18 cellular contexts compared by ENCODE assay signal in genomic region chr17:82073446-82073845, GRCh38.
"Had no signal": no experiment of that assay in that cellular context is flagged by ENCODE, and none has a peak within 500 bp of the region (broad histone marks: within the 10 kb centered on the region; RNA-seq: fewer than 3 reads in every experiment).

No MANE protein-coding gene starts in this region.

- H3K27ac ChIP-seq: epithelial cell of prostate, esophagus squamous epithelium, hepatocyte, neutrophil, psoas muscle, right lobe of liver, testis, tibial nerve had no signal

- H3K4me3 ChIP-seq: esophagus squamous epithelium, hepatocyte, psoas muscle, right lobe of liver, testis, tibial nerve had no signal

- H3K9me3 Mint-ChIP-seq: naive thymus-derived CD4-positive, alpha-beta T cell; stimulated activated memory B cell treated with anti-CD40 and anti-IgM and Interleukin-4, amounts not matched to agents 10 μg/mL and 1 μg/mL and 100 μg/mL, for 72 hours; stimulated activated naive CD8-positive, alpha-beta T cell treated with anti-CD3 and anti-CD28 coated beads, Interleukin-15, amount 100 ng/mL, for 72 hours had no signal

- H3K4me1 Mint-ChIP-seq: naive thymus-derived CD4-positive, alpha-beta T cell; stimulated activated naive CD8-positive, alpha-beta T cell treated with anti-CD3 and anti-CD28 coated beads, Interleukin-15, amount 100 ng/mL, for 72 hours had no signal

- H3K4me1 ChIP-seq: psoas muscle, right lobe of liver had no signal

- H3K36me3 ChIP-seq: neutrophil had no signal

- H3K4me2 ChIP-seq: hepatocyte had no signal

- DNase-seq: effector memory CD4-positive, alpha-beta T cell; esophagus squamous epithelium; foreskin fibroblast; mesendoderm; naive thymus-derived CD4-positive, alpha-beta T cell; nephron progenitor cell; retina; right lobe of liver; stimulated activated CD4-positive, alpha-beta T cell treated with anti-CD3 and anti-CD28 coated beads, Interleukin-4, amount 100 ng/mL, for 1 hour; stimulated activated CD8-positive, alpha-beta memory T cell treated with anti-CD3 and anti-CD28 coated beads, Interleukin-4, amount 100 ng/mL, for 48 hours; stimulated activated naive CD8-positive, alpha-beta T cell treated with anti-CD3 and anti-CD28 coated beads, Interleukin-15, amount 100 ng/mL, for 72 hours; testis had no signal

- H3K79me2 ChIP-seq: hepatocyte had no signal

- H3K27me3 Mint-ChIP-seq: stimulated activated naive CD8-positive, alpha-beta T cell treated with anti-CD3 and anti-CD28 coated beads, Interleukin-15, amount 100 ng/mL, for 72 hours had no signal

- H2AFZ ChIP-seq: hepatocyte had no signal

- H3K27ac Mint-ChIP-seq: nephron progenitor cell; stimulated activated memory B cell treated with anti-CD40 and anti-IgM and Interleukin-4, amounts not matched to agents 10 μg/mL and 1 μg/mL and 100 μg/mL, for 72 hours; stimulated activated naive CD8-positive, alpha-beta T cell treated with anti-CD3 and anti-CD28 coated beads, Interleukin-15, amount 100 ng/mL, for 72 hours had no signal

- ATAC-seq: naive thymus-derived CD4-positive, alpha-beta T cell; psoas muscle; right lobe of liver; stimulated activated memory B cell treated with anti-CD40 and anti-IgM and Interleukin-4, amounts not matched to agents 10 μg/mL and 1 μg/mL and 100 μg/mL, for 72 hours; stimulated activated naive CD8-positive, alpha-beta T cell treated with anti-CD3 and anti-CD28 coated beads, Interleukin-15, amount 100 ng/mL, for 72 hours had no signal

- H3K9me3 ChIP-seq: esophagus squamous epithelium, neutrophil, psoas muscle, right lobe of liver, testis, tibial nerve had no signal

- H3K4me3 Mint-ChIP-seq: naive thymus-derived CD4-positive, alpha-beta T cell; nephron progenitor cell; stimulated activated memory B cell treated with anti-CD40 and anti-IgM and Interleukin-4, amounts not matched to agents 10 μg/mL and 1 μg/mL and 100 μg/mL, for 72 hours; stimulated activated naive CD8-positive, alpha-beta T cell treated with anti-CD3 and anti-CD28 coated beads, Interleukin-15, amount 100 ng/mL, for 72 hours had no signal

- H3K27me3 ChIP-seq: esophagus squamous epithelium, hepatocyte, right lobe of liver, testis, tibial nerve had no signal
